ENCODE assay signal across 35 cellular contexts in genomic region chr11:27150098-27150497, GRCh38.
"Had no signal": no experiment of that assay in that cellular context is flagged by ENCODE, and none has a peak within 500 bp of the region (broad histone marks: within the 10 kb centered on the region; RNA-seq: fewer than 3 reads in every experiment).

No MANE protein-coding gene starts in this region.

- H3K27me3 ChIP-seq: Peyer's patch, SJSA1 had no signal

- H3K27ac Mint-ChIP-seq: activated CD4-positive, alpha-beta T cell treated with anti-CD3 and anti-CD28 coated beads for 36 hours; activated CD4-positive, alpha-beta T cell treated with anti-CD3 and anti-CD28 coated beads, Interleukin-2, amount 10 ng/mL, durations not matched to agents 7 days and 5 days; activated naive CD4-positive, alpha-beta T cell treated with anti-CD3 and anti-CD28 coated beads, Interleukin-2, amount 10 ng/mL, durations not matched to agents 7 days and 5 days; activated naive CD8-positive, alpha-beta T cell; activated naive CD8-positive, alpha-beta T cell treated with anti-CD3 and anti-CD28 coated beads, Interleukin-2, amount 50 U/mL, for 24 hours; brain; T-helper 1 cell treated with Interleukin-12 subunit alpha and Interleukin-12 subunit beta and Interleukin-4 antibody, amounts not matched to agents 30 μg/mL and 1 μg/mL, for 36 hours; T-helper 2 cell treated with Interferon-gamma antibody and Interleukin-4, amounts not matched to agents 5 μg/mL and 100 μg/mL, for 36 hours had no signal

- H3K4me1 Mint-ChIP-seq: activated CD4-positive, alpha-beta T cell treated with anti-CD3 and anti-CD28 coated beads for 36 hours; activated CD4-positive, alpha-beta T cell treated with anti-CD3 and anti-CD28 coated beads, Interleukin-2, amount 10 ng/mL, durations not matched to agents 7 days and 5 days; activated naive CD4-positive, alpha-beta T cell treated with anti-CD3 and anti-CD28 coated beads, Interleukin-2, amount 10 ng/mL, durations not matched to agents 7 days and 5 days; activated naive CD8-positive, alpha-beta T cell treated with anti-CD3 and anti-CD28 coated beads, Interleukin-2, amount 50 U/mL, for 24 hours; brain had no signal

- H3K4me3 ChIP-seq: Peyer's patch, SJSA1 had no signal

- H3K27ac ChIP-seq: Peyer's patch, SJSA1 had no signal

- H3K4me3 Mint-ChIP-seq: activated CD4-positive, alpha-beta T cell treated with anti-CD3 and anti-CD28 coated beads for 36 hours; activated CD4-positive, alpha-beta T cell treated with anti-CD3 and anti-CD28 coated beads, Interleukin-2, amount 10 ng/mL, durations not matched to agents 7 days and 5 days; activated naive CD4-positive, alpha-beta T cell treated with anti-CD3 and anti-CD28 coated beads, Interleukin-2, amount 10 ng/mL, durations not matched to agents 7 days and 5 days; activated naive CD8-positive, alpha-beta T cell; activated naive CD8-positive, alpha-beta T cell treated with anti-CD3 and anti-CD28 coated beads, Interleukin-2, amount 50 U/mL, for 24 hours; brain; T-helper 1 cell treated with Interleukin-12 subunit alpha and Interleukin-12 subunit beta and Interleukin-4 antibody, amounts not matched to agents 30 μg/mL and 1 μg/mL, for 36 hours; T-helper 2 cell treated with Interferon-gamma antibody and Interleukin-4, amounts not matched to agents 5 μg/mL and 100 μg/mL, for 36 hours had no signal

- DNase-seq: activated CD4-positive, alpha-beta T cell treated with anti-CD3 and anti-CD28 coated beads for 36 hours; activated CD4-positive, alpha-beta T cell treated with anti-CD3 and anti-CD28 coated beads, Interleukin-2, amount 10 ng/mL, durations not matched to agents 7 days and 5 days; activated CD4-positive, alpha-beta T cell treated with anti-CD3 and anti-CD28 coated beads, Interleukin-2, amount 50 U/mL, for 48 hours; activated CD8-positive, alpha-beta memory T cell treated with anti-CD3 and anti-CD28 coated beads, Interleukin-2, amount 50 U/mL, for 4 hours; activated effector memory CD4-positive, alpha-beta T cell treated with Interleukin-2 at 50 U/mL for 16 hours; activated naive CD4-positive, alpha-beta T cell treated with anti-CD3 and anti-CD28 coated beads, Interleukin-2, amount 10 ng/mL, durations not matched to agents 7 days and 5 days; activated naive CD8-positive, alpha-beta T cell treated with anti-CD3 and anti-CD28 coated beads, Interleukin-2, amount 50 U/mL, for 24 hours; activated T-cell treated with anti-CD3 and anti-CD28 coated beads for 4 hours; activated T-cell treated with anti-CD3 and anti-CD28 coated beads, Interleukin-2, amount 50 U/mL, for 48 hours; anterior cingulate cortex; caudate nucleus; cerebellar nuclear complex; NCI-H1092 treated with DMSO at 0.1 percent for 48 hours; NCI-H1417 treated with DMSO at 0.1 percent for 48 hours; NCI-H187 treated with DMSO at 0.1 percent for 48 hours; NCI-H2081; NCI-H2171 treated with DMSO at 0.1 percent for 48 hours; NCI-H2227 treated with DMSO at 0.1 percent for 48 hours; NCI-H446; NCI-H510A treated with DMSO at 0.1 percent for 48 hours; NCI-H526 treated with DMSO at 0.1 percent for 48 hours; NCI-H82; PC-3; Peyer's patch; RPMI8226; SHP77 treated with DMSO at 0.1 percent for 48 hours; SK-N-SH had no signal

- H3K9me3 Mint-ChIP-seq: activated CD4-positive, alpha-beta T cell treated with anti-CD3 and anti-CD28 coated beads, Interleukin-2, amount 10 ng/mL, durations not matched to agents 7 days and 5 days; activated naive CD4-positive, alpha-beta T cell treated with anti-CD3 and anti-CD28 coated beads, Interleukin-2, amount 10 ng/mL, durations not matched to agents 7 days and 5 days; activated naive CD8-positive, alpha-beta T cell treated with anti-CD3 and anti-CD28 coated beads, Interleukin-2, amount 50 U/mL, for 24 hours; T-helper 1 cell treated with Interleukin-12 subunit alpha and Interleukin-12 subunit beta and Interleukin-4 antibody, amounts not matched to agents 30 μg/mL and 1 μg/mL, for 36 hours; T-helper 2 cell treated with Interferon-gamma antibody and Interleukin-4, amounts not matched to agents 5 μg/mL and 100 μg/mL, for 36 hours had no signal

- H3K36me3 Mint-ChIP-seq: activated naive CD4-positive, alpha-beta T cell treated with anti-CD3 and anti-CD28 coated beads, Interleukin-2, amount 10 ng/mL, durations not matched to agents 7 days and 5 days; activated naive CD8-positive, alpha-beta T cell; brain had no signal

- ATAC-seq: activated CD4-positive, alpha-beta T cell treated with anti-CD3 and anti-CD28 coated beads for 36 hours; activated CD4-positive, CD25-positive, alpha-beta regulatory T cell treated with anti-CD3 and anti-CD28 coated beads, Interleukin-2, amount 50 U/mL, for 24 hours; activated naive CD8-positive, alpha-beta T cell treated with anti-CD3 and anti-CD28 coated beads, Interleukin-2, amount 50 U/mL, for 24 hours; PC-3 had no signal

- H3K27me3 Mint-ChIP-seq: activated CD4-positive, alpha-beta T cell treated with anti-CD3 and anti-CD28 coated beads for 36 hours; activated CD4-positive, alpha-beta T cell treated with anti-CD3 and anti-CD28 coated beads, Interleukin-2, amount 10 ng/mL, durations not matched to agents 7 days and 5 days; activated naive CD4-positive, alpha-beta T cell treated with anti-CD3 and anti-CD28 coated beads, Interleukin-2, amount 10 ng/mL, durations not matched to agents 7 days and 5 days; activated naive CD8-positive, alpha-beta T cell treated with anti-CD3 and anti-CD28 coated beads, Interleukin-2, amount 50 U/mL, for 24 hours; brain had no signal

- H3K9ac ChIP-seq: SK-N-SH had no signal

- H3K9me3 ChIP-seq: Peyer's patch, SJSA1, SK-N-SH had no signal

- H3K4me2 ChIP-seq: SK-N-SH had no signal

- FAIRE-seq: bronchial epithelial cell, TTC549 had no signal

- H3K4me1 ChIP-seq: Peyer's patch, SJSA1 had no signal

- H3K9me2 ChIP-seq: SK-N-SH had no signal

- H3K36me3 ChIP-seq: Peyer's patch, SJSA1 had no signal
